Comparison of ENCODE assay signal across 8 cellular contexts in the genomic region with DNA sequence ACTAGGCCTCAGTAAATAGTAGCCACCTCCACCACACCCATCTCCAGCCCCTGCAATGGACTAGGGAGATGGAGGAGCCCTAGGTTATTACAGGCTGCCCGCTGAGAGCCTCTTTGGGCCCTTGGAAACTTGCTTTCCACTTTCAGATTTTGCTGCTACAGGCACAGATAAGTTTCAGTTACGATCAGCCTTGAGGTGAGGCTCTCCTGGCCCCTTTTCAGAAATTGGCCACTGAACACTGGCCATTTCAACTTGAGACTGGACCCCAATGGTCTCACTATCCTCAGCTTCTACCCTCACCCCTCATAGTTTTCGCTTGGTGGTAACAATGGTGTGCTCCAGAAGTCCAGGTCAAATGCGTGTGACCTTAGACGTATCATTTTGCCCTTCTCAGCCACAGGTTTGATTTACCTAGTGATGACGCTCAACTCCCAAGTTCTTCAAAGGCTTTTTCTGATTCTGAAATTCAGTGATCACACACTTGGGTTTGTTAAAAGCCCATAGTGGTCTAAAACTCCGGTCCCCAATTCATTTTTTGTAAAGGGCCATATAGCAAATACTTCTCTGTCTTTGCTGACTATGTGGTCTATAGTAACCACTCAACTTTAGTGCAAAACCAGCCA. TPM values are rescaled to one million over a fixed set of nuclear protein-coding genes. Genes with fewer than 3 reads are reported as not detected.
DNase-seq lines count a peak whose midpoint lies in the region; FAIRE-seq and TF ChIP-seq lines count a peak whose summit lies in the region.

No MANE protein-coding gene starts in this region.

- no peak overlapping the region for H2BK15ac ChIP-seq in H9 (ENCODE audit: low read depth, low read length)

- H3K27me3 ChIP-seq in H9 (ENCODE audit: insufficient read depth, low read length): no peaks in the 10 kb centered on the region
- H3K27me3 ChIP-seq in small intestine (ENCODE audit: control insufficient read depth in 2 of 2, insufficient read depth in 2 of 2, low read length in 2 of 2): no peaks in the 10 kb centered on the region

- H3K27ac ChIP-seq in H9 (ENCODE audit: insufficient read length, low read depth, low read length): no peak overlapping the region
- peak overlapping the region; percentile 85 to 93 for H3K27ac ChIP-seq in small intestine (ENCODE audit: low read depth in 1 of 2, low read length in 1 of 2)

- DNase-seq in H9 (no peak), hepatic stellate cell (ENCODE audit: low spot score) (peak; percentile 21), small intestine (peak; percentile 19), HCEC 1CT (no peak), NCI-H1048 (lab: John Stamatoyannopoulos, UW) (no peak)
- DNase-seq in activated CD4-positive, alpha-beta memory T cell treated with anti-CD3 and anti-CD28 coated beads for 36 hours: peak; percentile 13
- DNase-seq in effector CD8-positive, alpha-beta T cell (lab: John Stamatoyannopoulos, UW): no peak
- DNase-seq in stimulated activated CD4-positive, alpha-beta T cell treated with anti-CD3 and anti-CD28 coated beads, Interleukin-12 subunit alpha, Interleukin-12 subunit beta, amount 100 ng/mL, for 4 hours: no peak

- H3K14ac ChIP-seq in H9 (ENCODE audit: insufficient read depth, low read length): no peak overlapping the region

- no peak overlapping the region for H4K8ac ChIP-seq in H9 (replicated peaks; ENCODE audit: insufficient read length, low read depth, low read length)

- H3K9me3 ChIP-seq in H9 (ENCODE audit: control insufficient read depth, low read depth, low read length): no peaks in the 10 kb centered on the region
- H3K9me3 ChIP-seq in small intestine (ENCODE audit: control insufficient read depth, low read depth): no peaks in the 10 kb centered on the region

- H4K20me1 ChIP-seq in H9 (ENCODE audit: control insufficient read depth, insufficient read depth, insufficient read length): no peaks in the 10 kb centered on the region

- H3K79me1 ChIP-seq in H9 (ENCODE audit: insufficient read depth, low read depth, low read length, poor library complexity, severe bottlenecking): no peaks in the 10 kb centered on the region

- peak overlapping the region; percentile 98 for H3K4me2 ChIP-seq in H9 (ENCODE audit: insufficient read depth, insufficient read length, low read length)

- H4K91ac ChIP-seq in H9 (ENCODE audit: insufficient read length, low read depth, low read length): no peak overlapping the region

- no peak overlapping the region for H4K5ac ChIP-seq in H9 (ENCODE audit: insufficient read length, low read depth, low read length)

- no peak for FAIRE-seq in small intestine (lab: Jason Lieb, UNC)

- no peak overlapping the region for H2AFZ ChIP-seq in H9 (ENCODE audit: low read length)

- no peak overlapping the region for H3T11ph ChIP-seq in H9 (ENCODE audit: low read length)

- H3K9me3 Mint-ChIP-seq in H9: no peaks in the 10 kb centered on the region
- no peaks in the 10 kb centered on the region for H3K9me3 Mint-ChIP-seq in activated CD4-positive, alpha-beta memory T cell treated with anti-CD3 and anti-CD28 coated beads for 36 hours

- H3K18ac ChIP-seq in H9 (ENCODE audit: insufficient read length, low read depth, low read length): no peak overlapping the region

- intact Hi-C loops in activated CD4-positive, alpha-beta memory T cell treated with anti-CD3 and anti-CD28 coated beads for 36 hours (cut with micrococcal nuclease): loop anchor here (5.0 kb wide), 1 partner anchor 294 kb away; a partner anchor contains a TSS

- H3K9ac ChIP-seq in H9 (ENCODE audit: extremely low read depth, insufficient read length, low read length): peak overlapping the region; percentile 86

- no peak overlapping the region for H2BK120ac ChIP-seq in H9 (ENCODE audit: low read depth, low read length, poor library complexity, severe bottlenecking)

- POLR2A ChIA-PET in activated CD4-positive, alpha-beta memory T cell treated with anti-CD3 and anti-CD28 coated beads for 36 hours (lab: Charles Lee): interaction anchor here (0.6 to 1.9 kb wide), 2 partner anchors 70 to 821 kb away, joined by 3 to 9 read pairs; a partner anchor contains a TSS

- H3K36me3 Mint-ChIP-seq in H9 (ENCODE audit: insufficient read depth in 1 of 3, low read depth in 3 of 3): peaks cover 16 to 42% (median 41%) of the 10 kb centered on the region in 3 experiments; a peak in 6 of 7 replicates
- H3K36me3 Mint-ChIP-seq in activated CD4-positive, alpha-beta memory T cell treated with anti-CD3 and anti-CD28 coated beads for 36 hours: peaks cover 22% of the 10 kb centered on the region

- H3K79me2 ChIP-seq in H9 (ENCODE audit: insufficient read depth, low read length): peaks cover 18% of the 10 kb centered on the region

- H3K23ac ChIP-seq in H9 (ENCODE audit: insufficient read length, low read depth, low read length): no peak overlapping the region

- no CpG with 5 or more reads among the region's 7 CpGs for WGBS in H9 (ENCODE audit: extremely low coverage, insufficient read length, low lambda C conversion rate)
- WGBS in small intestine, 3 donors: 13 to 44% (median 22%) methylated on average over 7 of the region's 7 CpGs

- H3K27me3 Mint-ChIP-seq in H9 (ENCODE audit: low read depth): no peaks in the 10 kb centered on the region
- no peaks in the 10 kb centered on the region for H3K27me3 Mint-ChIP-seq in activated CD4-positive, alpha-beta memory T cell treated with anti-CD3 and anti-CD28 coated beads for 36 hours

- no peak overlapping the region for H2BK12ac ChIP-seq in H9 (ENCODE audit: insufficient read length, low read depth, low read length)

- peaks cover 8% of the 10 kb centered on the region in 2 donors for H3K36me3 ChIP-seq in small intestine (ENCODE audit: control insufficient read depth in 2 of 2, insufficient read depth in 2 of 2, low read length in 2 of 2)

- no peak overlapping the region for H3K56ac ChIP-seq in H9 (ENCODE audit: insufficient read length, low read depth, low read length)

- peak overlapping the region; percentile 5 to 77 (median 41); a peak in 2 of 7 replicates for H3K27ac Mint-ChIP-seq in H9
- peak overlapping the region; percentile 88 for H3K27ac Mint-ChIP-seq in activated CD4-positive, alpha-beta memory T cell treated with anti-CD3 and anti-CD28 coated beads for 36 hours

- H3K4ac ChIP-seq in H9 (ENCODE audit: low read depth, low read length): no peak overlapping the region

- CTCF ChIA-PET in activated CD4-positive, alpha-beta memory T cell treated with anti-CD3 and anti-CD28 coated beads for 36 hours (lab: Charles Lee): interaction anchor here (1.0 to 2.1 kb wide), 3 partner anchors 70 to 144 kb away, joined by 3 to 10 read pairs (median 4); a partner anchor contains a TSS

- no peak overlapping the region for H2AK5ac ChIP-seq in H9 (ENCODE audit: insufficient read length, low read length)

- peak overlapping the region; percentile 93 to 95 for H3K4me3 Mint-ChIP-seq in H9
- peak overlapping the region; percentile 92 for H3K4me3 Mint-ChIP-seq in activated CD4-positive, alpha-beta memory T cell treated with anti-CD3 and anti-CD28 coated beads for 36 hours

- H3K4me1 ChIP-seq in H9 (ENCODE audit: insufficient read depth, low read length) (0 out of 2 replicates have a peak, but pooled peaks cover 2% of the 10 kb centered on the region), small intestine (ENCODE audit: control insufficient read depth in 2 of 2, insufficient read depth in 1 of 2, low read depth in 1 of 2, low read length in 1 of 2) (peaks cover 2 to 6% of the 10 kb centered on the region in 2 donors)

- H3K23me2 ChIP-seq in H9 (ENCODE audit: insufficient read length, low read depth, low read length, poor library complexity, severe bottlenecking): peaks cover 4% of the 10 kb centered on the region

- peak overlapping the region; percentile 83 to 88 for H3K4me3 ChIP-seq in small intestine (ENCODE audit: low read depth in 1 of 2, low read length in 2 of 2)

- H2BK5ac ChIP-seq in H9 (ENCODE audit: insufficient read length, low read length): no peak overlapping the region

- H3K4me1 Mint-ChIP-seq in H9: peaks cover 16 to 19% of the 10 kb centered on the region in 2 experiments
- peaks cover 48% of the 10 kb centered on the region for H3K4me1 Mint-ChIP-seq in activated CD4-positive, alpha-beta memory T cell treated with anti-CD3 and anti-CD28 coated beads for 36 hours (ENCODE audit: low read depth)

- TF ChIP-seq CTCF in H9 (conservative IDR thresholded peaks at IDR 0.05): no peak

- no peak overlapping the region for H2BK20ac ChIP-seq in H9 (ENCODE audit: low read depth, low read length, poor library complexity, severe bottlenecking)

RNA-seq across cellular contexts. Expression of a gene that starts 1.0 kb away (rescaled TPM):
- 79.3 and 82.7 TPM in 2 replicates for total RNA-seq in H9 (2021)
- 10 to 100 TPM; 34.0 to 36.0 TPM for total RNA-seq in activated CD4-positive, alpha-beta memory T cell treated with anti-CD3 and anti-CD28 coated beads for 36 hours
- 10 to 100 TPM; 21.1 to 48.1 (median 28.9) TPM for polyA plus RNA-seq in small intestine

RNA-seq across cellular contexts. Expression of a gene that starts 1.2 kb away (rescaled TPM):
- total RNA-seq in H9 (2021): 8.6 and 9.6 TPM in 2 replicates
- 10 to 100 TPM; 16.0 TPM for total RNA-seq in activated CD4-positive, alpha-beta memory T cell treated with anti-CD3 and anti-CD28 coated beads for 36 hours
- polyA plus RNA-seq in small intestine: 10 to 100 TPM in 2 of 3 donors, 1 to 10 TPM in 1; 8.7 to 14.6 (median 11.3) TPM

Comparison
In these comparisons a context has a peak if more than half of its experiments do, and no peak if none do; other contexts are left out.
1. DNase-seq: peak in activated CD4-positive, alpha-beta memory T cell treated with anti-CD3 and anti-CD28 coated beads for 36 hours (single experiment), hepatic stellate cell (single experiment) and small intestine (single experiment); none in H9 (single experiment), effector CD8-positive, alpha-beta T cell (single experiment), HCEC 1CT (single experiment), NCI-H1048 (single experiment) and stimulated activated CD4-positive, alpha-beta T cell treated with anti-CD3 and anti-CD28 coated beads, Interleukin-12 subunit alpha, Interleukin-12 subunit beta, amount 100 ng/mL, for 4 hours (single experiment).